ENCODE assay signal across 28 cellular contexts in genomic region chr7:18574235-18574540, GRCh38.
"Had no signal": no experiment of that assay in that cellular context is flagged by ENCODE, and none has a peak within 500 bp of the region (broad histone marks: within the 10 kb centered on the region; RNA-seq: fewer than 3 reads in every experiment).

No MANE protein-coding gene starts in this region.

- DNase-seq: immature natural killer cell; left colon; lower lobe of right lung; mammary epithelial cell; mesenchymal stem cell; naive thymus-derived CD8-positive, alpha-beta T cell; sigmoid colon; small intestine; stimulated activated CD4-positive, alpha-beta T cell treated with anti-CD3 and anti-CD28 coated beads, Interleukin-1b, Interleukin-23, amount 100 ng/mL, for 48 hours; stimulated activated CD4-positive, alpha-beta T cell treated with anti-CD3 and anti-CD28 coated beads, Interleukin-2, amount 100 ng/mL, for 48 hours; stimulated activated CD4-positive, alpha-beta T cell treated with anti-CD3 and anti-CD28 coated beads, Interleukin-4, amount 100 ng/mL, for 4 hours; stimulated activated CD8-positive, alpha-beta memory T cell treated with anti-CD3 and anti-CD28 coated beads, Interleukin-4, amount 100 ng/mL, for 48 hours; stimulated activated naive CD8-positive, alpha-beta T cell treated with anti-CD3 and anti-CD28 coated beads, Interleukin-15, Interleukin-2, amounts not matched to agents 100 U/mL and 50 U/mL, for 24 hours; stomach; testis; thyroid gland; transverse colon had no signal

- H3K9me3 ChIP-seq: heart left ventricle, left lung, lower lobe of right lung, neutrophil, pancreas, right atrium auricular region, sigmoid colon, spleen, stomach, testis, thyroid gland, transverse colon, upper lobe of left lung, vagina had no signal

- H3K4me1 ChIP-seq: left lung, lower lobe of right lung, right atrium auricular region, sigmoid colon, testis, thyroid gland, upper lobe of left lung had no signal

- H3K4me1 Mint-ChIP-seq: neural crest cell had no signal

- H3K27ac ChIP-seq: heart left ventricle, left lung, lower lobe of right lung, neutrophil, pancreas, right atrium auricular region, sigmoid colon, stomach, testis, thyroid gland, transverse colon, upper lobe of left lung, vagina had no signal

- H3K27me3 ChIP-seq: heart left ventricle, left lung, neutrophil, pancreas, right atrium auricular region, sigmoid colon, spleen, stomach, testis, thyroid gland, transverse colon, upper lobe of left lung, vagina had no signal

- H3K27ac Mint-ChIP-seq: immature natural killer cell; naive thymus-derived CD8-positive, alpha-beta T cell; nephron had no signal

- H3K4me3 Mint-ChIP-seq: immature natural killer cell; naive thymus-derived CD8-positive, alpha-beta T cell; nephron; neural crest cell had no signal

- H3K9me3 Mint-ChIP-seq: immature natural killer cell; naive thymus-derived CD8-positive, alpha-beta T cell; nephron; neural crest cell; stimulated activated memory B cell treated with anti-CD40 and anti-IgM and Interleukin-4, amounts not matched to agents 10 μg/mL and 1 μg/mL and 100 μg/mL, for 72 hours had no signal

- H3K27me3 Mint-ChIP-seq: naive thymus-derived CD8-positive, alpha-beta T cell; stimulated activated memory B cell treated with anti-CD40 and anti-IgM and Interleukin-4, amounts not matched to agents 10 μg/mL and 1 μg/mL and 100 μg/mL, for 72 hours had no signal

- ATAC-seq: left colon; left lung; naive thymus-derived CD8-positive, alpha-beta T cell; pancreas had no signal

- H3K36me3 ChIP-seq: heart left ventricle, left lung, lower lobe of right lung, neutrophil, pancreas, right atrium auricular region, sigmoid colon, stomach, thyroid gland, transverse colon, upper lobe of left lung, vagina had no signal

- H3K36me3 Mint-ChIP-seq: naive thymus-derived CD8-positive, alpha-beta T cell had no signal

- H3K4me3 ChIP-seq: heart left ventricle, left lung, lower lobe of right lung, pancreas, right atrium auricular region, sigmoid colon, stomach, testis, thyroid gland, transverse colon, upper lobe of left lung, vagina had no signal
